In genomic region chr17:31832748-31833147, GRCh38 we compare ENCODE assay signal across 3 cellular contexts.
TF ChIP-seq lines count a peak whose summit lies in the region.

No MANE protein-coding gene starts in this region.

TF ChIP-seq in A549, 52 proteins besides CTCF, POLR2A, EP300 and RAD21:
- TF ChIP-seq MAFK (IDR thresholded peaks at IDR 0.05; ENCODE audit: partially characterized antibody) (peak; percentile 85), RARB (CRISPR knock-in tag; IDR thresholded peaks at IDR 0.05) (no peak)

TF ChIP-seq in IMR-90, 13 proteins besides CTCF, POLR2A, EP300 and RAD21:
- TF ChIP-seq MAFK (IDR thresholded peaks at IDR 0.05; ENCODE audit: low read depth, low read length) (peak; percentile 18; the same call in 1 of the 2 replicates), NFE2L2 (IDR thresholded peaks at IDR 0.05; ENCODE audit: low read depth, low read length) (no peak)
TF ChIP-seq in IMR-90: peak in this region for 1.

TF ChIP-seq in HepG2, 621 proteins besides CTCF, POLR2A, EP300 and RAD21:
- TF ChIP-seq MAFK (conservative IDR thresholded peaks at IDR 0.05 in 1 of 2, IDR thresholded peaks at IDR 0.05 in 1 of 2; ENCODE audit: low read length in 2 of 2) (peak; percentile 43 to 65; a peak in 3 of 4 replicates), NFYB (CRISPR knock-in tag; IDR thresholded peaks at IDR 0.05) (peak; percentile 43; the same call in 1 of the 2 replicates), ZBTB1 (CRISPR knock-in tag; IDR thresholded peaks at IDR 0.05; ENCODE audit: borderline replicate concordance) (no peak), MAFF (IDR thresholded peaks at IDR 0.05; ENCODE audit: low read depth, low read length) (peak; percentile 66)
